11 cellular contexts compared by ENCODE assay signal in the genomic region with DNA sequence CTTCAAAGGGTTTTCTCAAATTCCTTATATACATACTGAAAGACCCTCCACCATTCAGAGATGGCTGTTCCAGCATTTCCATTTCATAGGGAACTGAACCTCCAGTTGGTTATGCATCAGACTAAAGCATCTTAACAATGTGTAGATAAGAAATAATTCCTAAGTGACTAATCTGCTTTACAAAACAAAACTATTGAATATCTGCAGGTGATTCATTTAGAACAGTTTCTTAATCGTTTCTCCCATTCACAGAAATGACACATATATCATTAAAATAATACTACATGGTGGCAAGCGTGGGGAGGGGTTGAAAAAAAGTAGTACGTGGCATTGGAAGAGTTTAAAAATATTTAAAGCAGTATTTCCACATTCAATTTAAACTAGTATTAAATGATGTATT. TPM values are rescaled to one million over a fixed set of nuclear protein-coding genes. Genes with fewer than 3 reads are reported as not detected.
DNase-seq lines count a peak whose midpoint lies in the region; ATAC-seq and TF ChIP-seq lines count a peak whose summit lies in the region.
"Had no signal": no experiment of that assay in that cellular context is flagged by ENCODE, and none has a peak within 500 bp of the region (broad histone marks: within the 10 kb centered on the region; RNA-seq: fewer than 3 reads in every experiment).

No MANE protein-coding gene starts in this region.

- H3K4ac ChIP-seq in trophoblast cell (ENCODE audit: low read depth, low read length) = no peak overlapping the region

- H3K36me3 Mint-ChIP-seq in chondrocyte (ENCODE audit: low read depth) = peaks cover 23% of the 10 kb centered on the region

- H3K27ac Mint-ChIP-seq in chondrocyte (ENCODE audit: unreplicated experiment) = peak overlapping the region; percentile 89

- no peak overlapping the region for H3K4me3 Mint-ChIP-seq in chondrocyte (ENCODE audit: unreplicated experiment)
- H3K4me3 Mint-ChIP-seq: memory B cell had no signal

- no TSS peak for BruUV-seq in Panc1 (replicated peaks; lab: Mats Ljungman, UMichigan)

- no CpG with 5 or more reads among the region's 3 CpGs for WGBS in trophoblast cell (ENCODE audit: extremely low coverage, insufficient coverage, insufficient read length)

- H3K27me3 ChIP-seq in Panc1 (ENCODE audit: control insufficient read depth, insufficient read depth, low read length) (no peaks in the 10 kb centered on the region), trophoblast cell (ENCODE audit: insufficient read depth, low read length) (no peaks in the 10 kb centered on the region)
- H3K27me3 ChIP-seq: heart left ventricle, upper lobe of right lung had no signal

- no peak overlapping the region for H2AFZ ChIP-seq in trophoblast cell (ENCODE audit: insufficient read depth, low read length, poor library complexity)

- H3K23ac ChIP-seq in trophoblast cell (ENCODE audit: low read length) = no peak overlapping the region

- no peak overlapping the region for H4K8ac ChIP-seq in trophoblast cell (ENCODE audit: low read depth, low read length)

- H3K4me1 Mint-ChIP-seq in chondrocyte (ENCODE audit: low read depth) = peaks cover 26% of the 10 kb centered on the region
- H3K4me1 Mint-ChIP-seq: memory B cell had no signal

- intact Hi-C loops in Panc1 (cut with micrococcal nuclease; ENCODE audit: unreplicated experiment) = no loop called here

- H3K9me3 ChIP-seq in Panc1 (ENCODE audit: control insufficient read depth, insufficient read depth, low read depth, low read length) = no peaks in the 10 kb centered on the region
- H3K9me3 ChIP-seq in trophoblast cell (ENCODE audit: insufficient read depth, low read depth, low read length) = no peaks in the 10 kb centered on the region
- H3K9me3 ChIP-seq: heart left ventricle, upper lobe of right lung had no signal

- TF ChIP-seq CTCF in Panc1 (IDR thresholded peaks at IDR 0.05) (no peak), chondrocyte (IDR thresholded peaks at IDR 0.05) (no peak)

- no peak overlapping the region for H2BK12ac ChIP-seq in trophoblast cell (ENCODE audit: low read length)

- no peaks in the 10 kb centered on the region for H3K79me2 ChIP-seq in trophoblast cell (ENCODE audit: control insufficient read depth, insufficient read depth, low read length, poor library complexity)

- H3K9ac ChIP-seq in trophoblast cell (ENCODE audit: low read length) = no peak overlapping the region

- H3K4me3 ChIP-seq in Panc1 (ENCODE audit: low read depth in 2 of 2, low read length in 2 of 2) = no peak overlapping the region
- no peak overlapping the region for H3K4me3 ChIP-seq in trophoblast cell (ENCODE audit: low read depth, low read length)
- H3K4me3 ChIP-seq: heart left ventricle, upper lobe of right lung had no signal

- H3K14ac ChIP-seq in trophoblast cell (ENCODE audit: low read length) = no peak overlapping the region

- CTCF ChIA-PET in Panc1 (lab: Charles Lee) = no interaction called here

- no peaks in the 10 kb centered on the region for H3K4me1 ChIP-seq in Panc1 (ENCODE audit: control insufficient read depth, insufficient read depth, low read length)
- H3K4me1 ChIP-seq in trophoblast cell (ENCODE audit: control insufficient read depth in 1 of 2, insufficient read depth in 2 of 2, low read length in 2 of 2) = no peaks in the 10 kb centered on the region
- H3K4me1 ChIP-seq: heart left ventricle, upper lobe of right lung had no signal

- DNase-seq in EL (peak; percentile 88), Panc1 (ENCODE audit: low read depth, low spot score) (no peak), chondrocyte (ENCODE audit: low spot score) (no peak), trophoblast cell (peak; percentile 35 to 75), NCI-H345 treated with DMSO at 0.1 percent for 48 hours (lab: John Stamatoyannopoulos, UW; ENCODE audit: unreplicated experiment) (no peak)
- DNase-seq: heart left ventricle, NCI-H187 treated with DMSO at 0.1 percent for 48 hours, upper lobe of right lung had no signal

- POLR2A ChIA-PET in Panc1 (lab: Charles Lee) = no interaction called here

- no peak overlapping the region for H4K12ac ChIP-seq in trophoblast cell (ENCODE audit: low read depth, low read length)

- H3K9me3 Mint-ChIP-seq in chondrocyte (ENCODE audit: low read depth) = no peaks in the 10 kb centered on the region
- H3K9me3 Mint-ChIP-seq: memory B cell had no signal

- no peaks in the 10 kb centered on the region for H3K79me1 ChIP-seq in trophoblast cell (ENCODE audit: low read length)

- H3K18ac ChIP-seq in trophoblast cell (ENCODE audit: low read length) = no peak overlapping the region

- no peak overlapping the region for H2BK120ac ChIP-seq in trophoblast cell (ENCODE audit: insufficient read depth, low read length, poor library complexity)

- no peaks in the 10 kb centered on the region for H3K27me3 Mint-ChIP-seq in chondrocyte (ENCODE audit: low read depth)
- H3K27me3 Mint-ChIP-seq: memory B cell had no signal

- H3K36me3 ChIP-seq in Panc1 (ENCODE audit: control insufficient read depth, insufficient read depth, low read length) = peaks cover 63% of the 10 kb centered on the region
- peaks cover 3 to 6% of the 10 kb centered on the region in 2 experiments for H3K36me3 ChIP-seq in trophoblast cell (ENCODE audit: control insufficient read depth in 1 of 2, insufficient read depth in 2 of 2, low read length in 2 of 2)

- no peak overlapping the region for H3K4me2 ChIP-seq in trophoblast cell (ENCODE audit: low read length)

- no peak overlapping the region for H4K91ac ChIP-seq in trophoblast cell (ENCODE audit: low read depth, low read length)

- H3K27ac ChIP-seq in Panc1 (ENCODE audit: low read length) = no peak overlapping the region
- no peak overlapping the region for H3K27ac ChIP-seq in trophoblast cell (ENCODE audit: low read depth, low read length)
- H3K27ac ChIP-seq: heart left ventricle, upper lobe of right lung had no signal

- ATAC-seq in Panc1 = peak; percentile 87
- ATAC-seq in HG03108 (IDR thresholded peaks at IDR 0.05; ENCODE audit: unreplicated experiment) = no peak
- no peak for ATAC-seq in HG02642 (IDR thresholded peaks at IDR 0.05; ENCODE audit: poor library complexity, unreplicated experiment)
- ATAC-seq: heart left ventricle, upper lobe of right lung had no signal

- H2BK5ac ChIP-seq in trophoblast cell (ENCODE audit: low read depth, low read length, poor library complexity) = no peak overlapping the region

- no peak overlapping the region for H2AK5ac ChIP-seq in trophoblast cell (ENCODE audit: low read length)

- in situ Hi-C loops in Panc1 (cut with HindIII; ENCODE audit: low pct_unique_long_range_greater_than_20kb, low sequenced_read_pairs) = no loop called here

RNA-seq across cellular contexts. Expression of a gene that starts 19.5 kb away (rescaled TPM):
- 69.4 TPM for total RNA-seq in Panc1 (2021; ENCODE audit: unreplicated experiment)
- 28.9 TPM for polyA plus RNA-seq in Panc1 (2012; ENCODE audit: insufficient read length)
- total RNA-seq in chondrocyte = 67.2 to 77.8 TPM (median 68.4 TPM) in 3 replicates
- polyA plus RNA-seq in trophoblast cell (2013) = 63.9 and 64.6 TPM in 2 replicates

RNA-seq across cellular contexts. Expression of a gene that starts 34.2 kb away (rescaled TPM):
- total RNA-seq in Panc1 (2021; ENCODE audit: unreplicated experiment) = 35.0 TPM
- polyA plus RNA-seq in Panc1 (2012; ENCODE audit: insufficient read length) = 26.5 TPM
- 14.1 to 22.3 TPM (median 14.8 TPM) in 3 replicates for total RNA-seq in chondrocyte
- 10.5 and 11.5 TPM in 2 replicates for polyA plus RNA-seq in trophoblast cell (2013)

Comparison
In these comparisons a context has a peak if more than half of its experiments do, and no peak if none do; other contexts are left out.
1. DNase-seq: peak in EL (single experiment) and trophoblast cell (2 of 2); none in Panc1 (single experiment), chondrocyte (single experiment) and NCI-H345 treated with DMSO at 0.1 percent for 48 hours (single experiment).